In genomic region chr1:18875107-18875795, GRCh38 we compare ENCODE assay signal across 1 cellular context.
TF ChIP-seq lines count a peak whose summit lies in the region.

No MANE protein-coding gene starts in this region.

TF ChIP-seq in SK-N-SH treated with all-trans-retinoic acid at 6 μM for 48 hours, 23 proteins besides CTCF, POLR2A, EP300 and RAD21 (continued from another document):
- TF ChIP-seq RARB (CRISPR knock-in tag; IDR thresholded peaks at IDR 0.05), result no peak
- no peak for TF ChIP-seq CSRNP3 (CRISPR knock-in tag; IDR thresholded peaks at IDR 0.05)
- no peak for TF ChIP-seq ESRRG (CRISPR knock-in tag; IDR thresholded peaks at IDR 0.05)
- TF ChIP-seq ZNF565 (CRISPR knock-in tag; conservative IDR thresholded peaks at IDR 0.05; ENCODE audit: low read depth), result no peak
- no peak for TF ChIP-seq POU6F1 (CRISPR knock-in tag; IDR thresholded peaks at IDR 0.05; ENCODE audit: borderline replicate concordance, low read depth)
- no peak for TF ChIP-seq ZNF70 (CRISPR knock-in tag; IDR thresholded peaks at IDR 0.05)
